1 cellular context compared by ENCODE assay signal in the genomic region with DNA sequence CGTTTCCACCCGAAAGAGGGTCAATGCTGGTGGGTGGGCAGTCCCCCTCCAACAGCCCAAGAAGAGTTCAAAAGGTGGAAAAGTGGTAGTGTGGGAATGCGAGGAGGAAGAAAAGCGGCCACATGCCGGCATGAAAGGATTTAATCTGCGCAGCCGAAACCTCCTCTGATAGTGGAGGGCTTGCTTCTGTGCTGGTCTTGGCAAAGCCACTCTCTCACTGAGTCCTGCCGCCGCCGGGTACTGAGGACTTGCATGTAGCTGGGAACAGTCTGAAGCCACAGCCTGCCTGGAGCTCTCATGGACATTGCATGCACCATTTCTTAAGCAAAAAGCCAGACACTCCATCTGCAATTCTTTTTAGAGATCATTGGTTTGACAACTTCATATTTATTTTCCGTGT.
TF ChIP-seq lines count a peak whose summit lies in the region.

No MANE protein-coding gene starts in this region.

TF ChIP-seq in WTC11, 78 proteins besides CTCF, POLR2A, EP300 and RAD21 (continued from another document):
- TF ChIP-seq SMAD4 (CRISPR knock-in tag; IDR thresholded peaks at IDR 0.05) (no peak), EMX1 (CRISPR knock-in tag; IDR thresholded peaks at IDR 0.05) (no peak), ZNF671 (CRISPR knock-in tag; IDR thresholded peaks at IDR 0.05) (no peak), ZNF396 (CRISPR knock-in tag; IDR thresholded peaks at IDR 0.05; ENCODE audit: borderline replicate concordance) (no peak), NR3C1 (CRISPR knock-in tag; conservative IDR thresholded peaks at IDR 0.05; ENCODE audit: low read depth) (no peak), NR2C2 (CRISPR knock-in tag; IDR thresholded peaks at IDR 0.05) (no peak)
- TF ChIP-seq, protein P1, sequence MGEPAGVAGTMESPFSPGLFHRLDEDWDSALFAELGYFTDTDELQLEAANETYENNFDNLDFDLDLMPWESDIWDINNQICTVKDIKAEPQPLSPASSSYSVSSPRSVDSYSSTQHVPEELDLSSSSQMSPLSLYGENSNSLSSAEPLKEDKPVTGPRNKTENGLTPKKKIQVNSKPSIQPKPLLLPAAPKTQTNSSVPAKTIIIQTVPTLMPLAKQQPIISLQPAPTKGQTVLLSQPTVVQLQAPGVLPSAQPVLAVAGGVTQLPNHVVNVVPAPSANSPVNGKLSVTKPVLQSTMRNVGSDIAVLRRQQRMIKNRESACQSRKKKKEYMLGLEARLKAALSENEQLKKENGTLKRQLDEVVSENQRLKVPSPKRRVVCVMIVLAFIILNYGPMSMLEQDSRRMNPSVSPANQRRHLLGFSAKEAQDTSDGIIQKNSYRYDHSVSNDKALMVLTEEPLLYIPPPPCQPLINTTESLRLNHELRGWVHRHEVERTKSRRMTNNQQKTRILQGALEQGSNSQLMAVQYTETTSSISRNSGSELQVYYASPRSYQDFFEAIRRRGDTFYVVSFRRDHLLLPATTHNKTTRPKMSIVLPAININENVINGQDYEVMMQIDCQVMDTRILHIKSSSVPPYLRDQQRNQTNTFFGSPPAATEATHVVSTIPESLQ (CRISPR knock-in tag; IDR thresholded peaks at IDR 0.05) = no peak
- TF ChIP-seq, protein P2, sequence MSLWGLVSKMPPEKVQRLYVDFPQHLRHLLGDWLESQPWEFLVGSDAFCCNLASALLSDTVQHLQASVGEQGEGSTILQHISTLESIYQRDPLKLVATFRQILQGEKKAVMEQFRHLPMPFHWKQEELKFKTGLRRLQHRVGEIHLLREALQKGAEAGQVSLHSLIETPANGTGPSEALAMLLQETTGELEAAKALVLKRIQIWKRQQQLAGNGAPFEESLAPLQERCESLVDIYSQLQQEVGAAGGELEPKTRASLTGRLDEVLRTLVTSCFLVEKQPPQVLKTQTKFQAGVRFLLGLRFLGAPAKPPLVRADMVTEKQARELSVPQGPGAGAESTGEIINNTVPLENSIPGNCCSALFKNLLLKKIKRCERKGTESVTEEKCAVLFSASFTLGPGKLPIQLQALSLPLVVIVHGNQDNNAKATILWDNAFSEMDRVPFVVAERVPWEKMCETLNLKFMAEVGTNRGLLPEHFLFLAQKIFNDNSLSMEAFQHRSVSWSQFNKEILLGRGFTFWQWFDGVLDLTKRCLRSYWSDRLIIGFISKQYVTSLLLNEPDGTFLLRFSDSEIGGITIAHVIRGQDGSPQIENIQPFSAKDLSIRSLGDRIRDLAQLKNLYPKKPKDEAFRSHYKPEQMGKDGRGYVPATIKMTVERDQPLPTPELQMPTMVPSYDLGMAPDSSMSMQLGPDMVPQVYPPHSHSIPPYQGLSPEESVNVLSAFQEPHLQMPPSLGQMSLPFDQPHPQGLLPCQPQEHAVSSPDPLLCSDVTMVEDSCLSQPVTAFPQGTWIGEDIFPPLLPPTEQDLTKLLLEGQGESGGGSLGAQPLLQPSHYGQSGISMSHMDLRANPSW (CRISPR knock-in tag; conservative IDR thresholded peaks at IDR 0.05; ENCODE audit: low read depth) = no peak
